In genomic region chr12:118016424-118017264, GRCh38 we compare ENCODE assay signal across 8 cellular contexts. TPM values are rescaled to one million over a fixed set of nuclear protein-coding genes. Genes with fewer than 3 reads are reported as not detected.
A peak's percentile ranks its signal among the peaks of the same experiment; 100 is the strongest.
DNase-seq lines count a peak whose midpoint lies in the region; ATAC-seq and TF ChIP-seq lines count a peak whose summit lies in the region.

Gene RFC5, plus strand, starts transcription at chr12:118016703. Its CDS starts 125 bp downstream, at chr12:118016828.

- ATAC-seq in HG02610 (IDR thresholded peaks at IDR 0.05; ENCODE audit: unreplicated experiment) = peak; percentile 97
- ATAC-seq in SK-N-SH treated with all-trans-retinoic acid at 6 μM for 48 hours = peak; percentile 99
- ATAC-seq in omental fat pad (ENCODE audit: low FRiP score) = peak; percentile 99

- no peaks in the 10 kb centered on the region for H3K9me3 ChIP-seq in testis

- DNase-seq in GM10248 (ENCODE audit: extremely low spot score) = peak; percentile 100
- peak; percentile 96 for DNase-seq in NCI-H1092 treated with DMSO at 0.1 percent for 48 hours (lab: John Stamatoyannopoulos, UW)
- peak; percentile 98 for DNase-seq in activated naive CD4-positive, alpha-beta T cell treated with anti-CD3 and anti-CD28 coated beads, Interleukin-2, amount 50 U/mL, for 16 hours
- peak; percentile 69 for DNase-seq in glomerular endothelial cell (ENCODE audit: extremely low read depth, low read depth, low spot score)
- DNase-seq in omental fat pad (ENCODE audit: low spot score) = peak; percentile 99
- DNase-seq in testis = peak; percentile 99

- no peak for TF ChIP-seq POLR2A in testis (IDR thresholded peaks at IDR 0.05)

- H3K27ac ChIP-seq in testis = no peak within 1 kb of the TSS

- WGBS in testis, 2 donors = 0 to 1% methylated on average over 23 to 61 of the region's 61 CpGs

- POLR2A ChIA-PET in GM10248 (lab: Yijun Ruan, JAX) = interaction anchor here (0.5 kb wide), 1 partner anchor 51 kb away, joined by 7 read pairs; no protein-coding TSS in a partner anchor

- intact Hi-C loops in testis (cut with DNase I; ENCODE audit: low total_unique reads) = no loop called here

- H3K4me3 ChIP-seq in testis = peak within 1 kb of the TSS; percentile 55 to 85

- CTCF ChIA-PET in GM10248 (lab: Yijun Ruan, JAX) = interaction anchor here (1.0 to 1.1 kb wide), 2 partner anchors 12 to 142 kb away, joined by 3 read pairs; no protein-coding TSS in a partner anchor

- TF ChIP-seq CTCF in GM10248 (IDR thresholded peaks at IDR 0.05; ENCODE audit: control extremely low read depth, extremely low read depth, low read depth, missing control alignments) = no peak
- TF ChIP-seq CTCF in omental fat pad (IDR thresholded peaks at IDR 0.05) = no peak
- TF ChIP-seq CTCF in testis (IDR thresholded peaks at IDR 0.05) = no peak

- H3K36me3 ChIP-seq in testis (ENCODE audit: low read depth, missing control alignments) = no peaks in the 10 kb centered on the region

- no peaks in the 10 kb centered on the region for H3K4me1 ChIP-seq in testis

- H3K27me3 ChIP-seq in testis = no peaks in the 10 kb centered on the region

TF ChIP-seq in SK-N-SH treated with all-trans-retinoic acid at 6 μM for 48 hours, 23 proteins besides CTCF, POLR2A, EP300 and RAD21:
- no peak for TF ChIP-seq ARNTL (CRISPR knock-in tag; IDR thresholded peaks at IDR 0.05; ENCODE audit: borderline replicate concordance, low read depth)
- TF ChIP-seq CREB5 (CRISPR knock-in tag; IDR thresholded peaks at IDR 0.05; ENCODE audit: low read depth) = no peak
- TF ChIP-seq ZNF8 (CRISPR knock-in tag; IDR thresholded peaks at IDR 0.05) = no peak
- TF ChIP-seq CSRNP3 (CRISPR knock-in tag; IDR thresholded peaks at IDR 0.05) = no peak
- TF ChIP-seq ESRRG (CRISPR knock-in tag; IDR thresholded peaks at IDR 0.05) = no peak
- TF ChIP-seq ZNF70 (CRISPR knock-in tag; IDR thresholded peaks at IDR 0.05) = no peak
- TF ChIP-seq ZC3H10 (CRISPR knock-in tag; IDR thresholded peaks at IDR 0.05) = no peak
- no peak for TF ChIP-seq PATZ1 (CRISPR knock-in tag; IDR thresholded peaks at IDR 0.05; ENCODE audit: borderline replicate concordance)
- no peak for TF ChIP-seq POU6F1 (CRISPR knock-in tag; IDR thresholded peaks at IDR 0.05; ENCODE audit: borderline replicate concordance, low read depth)
- no peak for TF ChIP-seq RARB (CRISPR knock-in tag; IDR thresholded peaks at IDR 0.05)

RNA-seq across cellular contexts. Expression of gene RFC5, which starts in this region (rescaled TPM):
- 10.0 and 14.1 TPM in 2 replicates for total RNA-seq in glomerular endothelial cell
- total RNA-seq in omental fat pad = 10 to 100 TPM in 1 of 4 donors, 1 to 10 TPM in 3; 4.7 to 14.8 (median 6.4) TPM
- 10 to 100 TPM; 20.9 to 23.0 TPM for total RNA-seq in testis
- 20.0 TPM for polyA plus RNA-seq in testis (ENCODE audit: insufficient read depth, low read depth, low replicate concordance)
